In the genomic region with DNA sequence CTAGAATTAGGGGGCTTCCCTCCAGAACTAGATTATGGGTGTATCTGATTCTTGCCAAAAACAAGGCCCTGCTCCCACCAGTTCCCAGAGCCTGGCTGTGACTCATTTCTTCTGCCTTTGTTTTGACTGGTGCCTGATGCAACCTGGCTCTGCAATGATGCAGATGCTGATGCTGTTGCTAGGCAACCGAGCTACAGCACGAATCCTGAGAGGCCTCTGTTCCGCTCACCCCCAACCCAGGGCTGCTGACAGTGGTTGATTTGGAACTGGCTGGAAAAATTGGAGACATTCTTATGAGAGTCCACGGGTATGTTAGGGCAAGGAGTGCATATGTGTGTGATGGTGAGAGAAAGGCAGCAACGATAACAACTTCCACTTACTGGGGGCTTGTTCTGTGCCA, we compare ENCODE assay signal across 10 cellular contexts.
DNase-seq lines count a peak whose midpoint lies in the region; ATAC-seq lines count a peak whose summit lies in the region.
"Had no signal": no experiment of that assay in that cellular context is flagged by ENCODE, and none has a peak within 500 bp of the region (broad histone marks: within the 10 kb centered on the region; RNA-seq: fewer than 3 reads in every experiment).

No MANE protein-coding gene starts in this region.

- CTCF ChIA-PET in activated CD4-positive, alpha-beta T cell treated with anti-CD3 and anti-CD28 coated beads for 36 hours (lab: Charles Lee) = interaction anchor here (0.7 to 0.9 kb wide), 2 partner anchors 12 to 125 kb away, joined by 3 to 4 read pairs; no protein-coding TSS in a partner anchor
- CTCF ChIA-PET in activated CD4-positive, alpha-beta T cell treated with anti-CD3 and anti-CD28 coated beads, Interleukin-2, amount 10 ng/mL, durations not matched to agents 7 days and 5 days (lab: Charles Lee) = no interaction called here

- H3K4me1 Mint-ChIP-seq in activated CD4-positive, alpha-beta T cell treated with anti-CD3 and anti-CD28 coated beads for 36 hours = peaks cover 4% of the 10 kb centered on the region
- no peaks in the 10 kb centered on the region for H3K4me1 Mint-ChIP-seq in activated CD4-positive, alpha-beta T cell treated with anti-CD3 and anti-CD28 coated beads, Interleukin-2, amount 10 ng/mL, durations not matched to agents 7 days and 5 days
- H3K4me1 Mint-ChIP-seq in stimulated activated naive B cell treated with anti-CD40 and anti-IgM and Interleukin-4, amounts not matched to agents 10 μg/mL and 1 μg/mL and 100 μg/mL, for 72 hours = no peaks in the 10 kb centered on the region

- peak; percentile 76 for DNase-seq in activated CD4-positive, alpha-beta T cell treated with anti-CD3 and anti-CD28 coated beads for 36 hours
- no peak for DNase-seq in activated CD4-positive, alpha-beta T cell treated with anti-CD3 and anti-CD28 coated beads, Interleukin-2, amount 10 ng/mL, durations not matched to agents 7 days and 5 days
- DNase-seq in NCI-H345 treated with DMSO at 0.1 percent for 48 hours (lab: John Stamatoyannopoulos, UW; ENCODE audit: unreplicated experiment) = peak; percentile 22
- DNase-seq in ecto neural progenitor cell (ENCODE audit: low spot score) = peak; percentile 57
- DNase-seq in retina = peak; percentile 86
- no peak for DNase-seq in stimulated activated naive B cell treated with anti-CD40 and anti-IgM and Interleukin-4, amounts not matched to agents 10 μg/mL and 1 μg/mL and 100 μg/mL, for 72 hours
- DNase-seq in cardiac septum (ENCODE audit: low spot score) = no peak
- DNase-seq in GM03348 (ENCODE audit: low spot score) = no peak
- DNase-seq: activated gamma-delta T cell had no signal

- no peaks in the 10 kb centered on the region for H3K9me3 Mint-ChIP-seq in activated CD4-positive, alpha-beta T cell treated with anti-CD3 and anti-CD28 coated beads for 36 hours (ENCODE audit: low read depth)
- no peaks in the 10 kb centered on the region for H3K9me3 Mint-ChIP-seq in activated CD4-positive, alpha-beta T cell treated with anti-CD3 and anti-CD28 coated beads, Interleukin-2, amount 10 ng/mL, durations not matched to agents 7 days and 5 days
- H3K9me3 Mint-ChIP-seq in stimulated activated naive B cell treated with anti-CD40 and anti-IgM and Interleukin-4, amounts not matched to agents 10 μg/mL and 1 μg/mL and 100 μg/mL, for 72 hours = no peaks in the 10 kb centered on the region
- H3K9me3 Mint-ChIP-seq: nephron had no signal

- no peak overlapping the region for H3K4me3 Mint-ChIP-seq in activated CD4-positive, alpha-beta T cell treated with anti-CD3 and anti-CD28 coated beads for 36 hours
- H3K4me3 Mint-ChIP-seq in activated CD4-positive, alpha-beta T cell treated with anti-CD3 and anti-CD28 coated beads, Interleukin-2, amount 10 ng/mL, durations not matched to agents 7 days and 5 days = no peak overlapping the region
- no peak overlapping the region for H3K4me3 Mint-ChIP-seq in stimulated activated naive B cell treated with anti-CD40 and anti-IgM and Interleukin-4, amounts not matched to agents 10 μg/mL and 1 μg/mL and 100 μg/mL, for 72 hours
- H3K4me3 Mint-ChIP-seq: nephron had no signal

- ATAC-seq in activated CD4-positive, alpha-beta T cell treated with anti-CD3 and anti-CD28 coated beads for 36 hours = peak; percentile 95
- ATAC-seq in stimulated activated naive B cell treated with anti-CD40 and anti-IgM and Interleukin-4, amounts not matched to agents 10 μg/mL and 1 μg/mL and 100 μg/mL, for 72 hours (replicated peaks) = no peak

- H3K27ac Mint-ChIP-seq in activated CD4-positive, alpha-beta T cell treated with anti-CD3 and anti-CD28 coated beads for 36 hours = no peak overlapping the region
- H3K27ac Mint-ChIP-seq in activated CD4-positive, alpha-beta T cell treated with anti-CD3 and anti-CD28 coated beads, Interleukin-2, amount 10 ng/mL, durations not matched to agents 7 days and 5 days = no peak overlapping the region
- no peak overlapping the region for H3K27ac Mint-ChIP-seq in stimulated activated naive B cell treated with anti-CD40 and anti-IgM and Interleukin-4, amounts not matched to agents 10 μg/mL and 1 μg/mL and 100 μg/mL, for 72 hours
- H3K27ac Mint-ChIP-seq: nephron had no signal

- H3K27me3 Mint-ChIP-seq in activated CD4-positive, alpha-beta T cell treated with anti-CD3 and anti-CD28 coated beads for 36 hours = peaks cover 8% of the 10 kb centered on the region
- no peaks in the 10 kb centered on the region for H3K27me3 Mint-ChIP-seq in activated CD4-positive, alpha-beta T cell treated with anti-CD3 and anti-CD28 coated beads, Interleukin-2, amount 10 ng/mL, durations not matched to agents 7 days and 5 days
- peaks cover 0 to 21% of the 10 kb centered on the region in 2 donors for H3K27me3 Mint-ChIP-seq in stimulated activated naive B cell treated with anti-CD40 and anti-IgM and Interleukin-4, amounts not matched to agents 10 μg/mL and 1 μg/mL and 100 μg/mL, for 72 hours

- intact Hi-C loops in activated CD4-positive, alpha-beta T cell treated with anti-CD3 and anti-CD28 coated beads for 36 hours (cut with DNase I, micrococcal nuclease) = no loop called here
- intact Hi-C loops in cardiac septum (cut with DNase I) = no loop called here

- POLR2A ChIA-PET in activated CD4-positive, alpha-beta T cell treated with anti-CD3 and anti-CD28 coated beads for 36 hours (lab: Charles Lee) = no interaction called here
- POLR2A ChIA-PET in activated CD4-positive, alpha-beta T cell treated with anti-CD3 and anti-CD28 coated beads, Interleukin-2, amount 10 ng/mL, durations not matched to agents 7 days and 5 days (lab: Charles Lee) = no interaction called here

- H3K36me3 Mint-ChIP-seq in activated CD4-positive, alpha-beta T cell treated with anti-CD3 and anti-CD28 coated beads for 36 hours (ENCODE audit: low read depth) = no peaks in the 10 kb centered on the region
- H3K36me3 Mint-ChIP-seq in activated CD4-positive, alpha-beta T cell treated with anti-CD3 and anti-CD28 coated beads, Interleukin-2, amount 10 ng/mL, durations not matched to agents 7 days and 5 days (ENCODE audit: low read depth) = no peaks in the 10 kb centered on the region
- H3K36me3 Mint-ChIP-seq in stimulated activated naive B cell treated with anti-CD40 and anti-IgM and Interleukin-4, amounts not matched to agents 10 μg/mL and 1 μg/mL and 100 μg/mL, for 72 hours = no peaks in the 10 kb centered on the region

Comparison
In these comparisons a context has a peak if more than half of its experiments do, and no peak if none do; other contexts are left out.
1. DNase-seq: peak in activated CD4-positive, alpha-beta T cell treated with anti-CD3 and anti-CD28 coated beads for 36 hours (single experiment), NCI-H345 treated with DMSO at 0.1 percent for 48 hours (single experiment), ecto neural progenitor cell (single experiment) and retina (single experiment); none in activated CD4-positive, alpha-beta T cell treated with anti-CD3 and anti-CD28 coated beads, Interleukin-2, amount 10 ng/mL, durations not matched to agents 7 days and 5 days (single experiment), stimulated activated naive B cell treated with anti-CD40 and anti-IgM and Interleukin-4, amounts not matched to agents 10 μg/mL and 1 μg/mL and 100 μg/mL, for 72 hours (single experiment), cardiac septum (single experiment) and GM03348 (single experiment).